In the genomic region with DNA sequence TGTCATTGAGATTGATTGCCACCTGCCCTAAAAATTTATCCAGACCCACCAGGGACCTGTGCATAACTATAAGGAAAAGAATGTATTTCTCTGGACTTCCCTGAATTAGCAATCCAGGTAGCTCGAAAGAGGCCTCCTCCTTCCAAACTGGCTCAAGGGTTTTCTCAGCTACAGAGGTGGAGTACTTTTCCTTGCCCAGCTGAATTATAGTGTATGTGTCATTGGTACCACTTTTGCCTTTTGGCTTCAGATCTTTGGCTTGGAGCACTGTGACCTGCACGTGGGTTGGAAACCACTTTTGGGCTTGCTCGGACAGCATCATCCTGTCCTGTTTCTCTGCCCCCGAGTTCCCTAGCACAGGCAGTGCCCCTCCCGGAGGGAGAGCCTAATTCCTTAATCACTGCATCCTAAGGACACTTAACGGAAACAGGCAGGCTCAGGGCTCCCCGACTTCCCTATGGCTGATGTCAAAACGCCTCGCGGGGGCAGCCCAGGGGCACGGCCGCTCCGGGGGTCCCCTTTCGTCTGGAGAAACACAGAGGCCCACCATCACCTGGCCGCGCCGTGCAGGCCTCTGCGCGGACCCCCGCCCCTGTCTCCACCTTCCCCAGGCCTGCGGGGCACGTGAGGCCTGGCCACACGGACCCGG, we compare ENCODE assay signal across 8 cellular contexts. TPM values are rescaled to one million over a fixed set of nuclear protein-coding genes. Genes with fewer than 3 reads are reported as not detected.
DNase-seq lines count a peak whose midpoint lies in the region; ATAC-seq and TF ChIP-seq lines count a peak whose summit lies in the region.

No MANE protein-coding gene starts in this region.

- ATAC-seq in HG02870 (IDR thresholded peaks at IDR 0.05; ENCODE audit: unreplicated experiment) = peak; percentile 22
- ATAC-seq in mucosa of descending colon = peak; percentile 34

- intact Hi-C loops in mucosa of descending colon (cut with DNase I, micrococcal nuclease) = no loop called here

- H3K27ac ChIP-seq in temporal lobe (ENCODE audit: low read depth, low read length) = peak overlapping the region; percentile 89

- no peaks in the 10 kb centered on the region for H3K9me3 ChIP-seq in mucosa of descending colon

- TF ChIP-seq POLR2A in erythroblast (IDR thresholded peaks at IDR 0.05; ENCODE audit: low read length) = no peak

- H3K4me3 ChIP-seq in mucosa of descending colon = peak overlapping the region; percentile 65

- no peak for TF ChIP-seq CTCF in mucosa of descending colon (IDR thresholded peaks at IDR 0.05)

- DNase-seq in NCI-H2029 treated with DMSO at 0.1 percent for 48 hours (lab: John Stamatoyannopoulos, UW) (peak; percentile 12), NCI-H2029 (lab: John Stamatoyannopoulos, UW) (no peak), NCI-H2227 (lab: John Stamatoyannopoulos, UW; ENCODE audit: unreplicated experiment) (peak; percentile 40), erythroblast (lab: John Stamatoyannopoulos, UW) (peak; percentile 59 to 68), mucosa of descending colon (peak; percentile 49 to 66 (median 66))
- DNase-seq in activated CD8-positive, alpha-beta memory T cell treated with anti-CD3 and anti-CD28 coated beads for 48 hours (ENCODE audit: low read depth in 2 of 3, low spot score in 2 of 3) = peak in 2 of 3 experiments; percentile 2 to 18

- no peaks in the 10 kb centered on the region for H3K36me3 ChIP-seq in mucosa of descending colon (ENCODE audit: low read depth)

- peaks cover 7% of the 10 kb centered on the region for H3K4me1 ChIP-seq in mucosa of descending colon (ENCODE audit: low read depth)

RNA-seq across cellular contexts. Expression of a gene that starts 0.8 kb away (rescaled TPM):
- total RNA-seq in mucosa of descending colon = 10 to 100 TPM in 1 of 3 donors, 1 to 10 TPM in 2; 8.1 to 34.6 (median 9.8) TPM
- 42.5 TPM for total RNA-seq in temporal lobe
